In the genomic region with DNA sequence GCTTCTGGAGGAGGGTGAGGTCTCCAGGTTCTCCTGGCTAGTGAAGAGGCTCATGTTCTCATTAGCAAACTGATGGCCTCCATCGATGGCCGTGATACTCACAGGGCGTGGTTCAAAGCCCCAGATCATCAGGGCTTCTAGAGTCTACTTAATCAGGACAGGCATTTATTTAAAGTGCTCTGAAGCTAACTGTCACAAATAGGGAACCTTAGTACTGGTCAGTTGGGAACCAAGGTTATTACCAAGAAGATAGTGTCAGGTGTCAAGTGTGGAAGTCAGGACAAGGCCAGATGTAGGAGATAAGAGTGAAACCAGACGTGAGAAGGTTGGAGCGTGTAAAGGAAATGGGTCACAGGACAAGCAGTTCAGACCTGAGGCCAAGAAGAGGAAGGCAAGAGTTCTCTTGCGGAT, we compare ENCODE assay signal across 1 cellular context.
TF ChIP-seq lines count a peak whose summit lies in the region.

No MANE protein-coding gene starts in this region.

TF ChIP-seq in K562, 482 proteins besides CTCF, POLR2A, EP300 and RAD21:
- TF ChIP-seq ZKSCAN1 (IDR thresholded peaks at IDR 0.05; ENCODE audit: low read depth, low read length) (no peak), MEIS2 (IDR thresholded peaks at IDR 0.05; ENCODE audit: partially characterized antibody) (peak; percentile 19), NONO (IDR thresholded peaks at IDR 0.05; ENCODE audit: low read depth in 2 of 2, low read length in 1 of 2) (no peak), ZSCAN32 (CRISPR knock-in tag; IDR thresholded peaks at IDR 0.05) (no peak), ZNF444 (CRISPR knock-in tag; IDR thresholded peaks at IDR 0.05) (no peak), GATA2 (CRISPR knock-in tag; IDR thresholded peaks at IDR 0.05) (peak; percentile 59), PCBP1 (IDR thresholded peaks at IDR 0.05; ENCODE audit: low read depth, low read length, poor library complexity, severe bottlenecking) (no peak), PTRF (tag; IDR thresholded peaks at IDR 0.05) (no peak), SMARCE1 (IDR thresholded peaks at IDR 0.05) (0 out of 2 replicates have a peak, but pooled peaks have one; percentile 28), ESRRA (IDR thresholded peaks at IDR 0.05; ENCODE audit: borderline replicate concordance, low read depth) (peak; percentile 69; the same call in 1 of the 2 replicates), NR2C2 (CRISPR knock-in tag; IDR thresholded peaks at IDR 0.05) (no peak), NR2C2 (tag; IDR thresholded peaks at IDR 0.05) (peak; percentile 38; the same call in 1 of the 2 replicates), ZNF668 (CRISPR knock-in tag; IDR thresholded peaks at IDR 0.05) (no peak), NFE2L1 (tag; IDR thresholded peaks at IDR 0.05; ENCODE audit: borderline replicate concordance, low read depth) (no peak)
- TF ChIP-seq, protein P1, sequence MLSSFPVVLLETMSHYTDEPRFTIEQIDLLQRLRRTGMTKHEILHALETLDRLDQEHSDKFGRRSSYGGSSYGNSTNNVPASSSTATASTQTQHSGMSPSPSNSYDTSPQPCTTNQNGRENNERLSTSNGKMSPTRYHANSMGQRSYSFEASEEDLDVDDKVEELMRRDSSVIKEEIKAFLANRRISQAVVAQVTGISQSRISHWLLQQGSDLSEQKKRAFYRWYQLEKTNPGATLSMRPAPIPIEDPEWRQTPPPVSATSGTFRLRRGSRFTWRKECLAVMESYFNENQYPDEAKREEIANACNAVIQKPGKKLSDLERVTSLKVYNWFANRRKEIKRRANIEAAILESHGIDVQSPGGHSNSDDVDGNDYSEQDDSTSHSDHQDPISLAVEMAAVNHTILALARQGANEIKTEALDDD (IDR thresholded peaks at IDR 0.05), result peak; percentile 56; the same call in 1 of the 2 replicates
- TF ChIP-seq, protein P2, sequence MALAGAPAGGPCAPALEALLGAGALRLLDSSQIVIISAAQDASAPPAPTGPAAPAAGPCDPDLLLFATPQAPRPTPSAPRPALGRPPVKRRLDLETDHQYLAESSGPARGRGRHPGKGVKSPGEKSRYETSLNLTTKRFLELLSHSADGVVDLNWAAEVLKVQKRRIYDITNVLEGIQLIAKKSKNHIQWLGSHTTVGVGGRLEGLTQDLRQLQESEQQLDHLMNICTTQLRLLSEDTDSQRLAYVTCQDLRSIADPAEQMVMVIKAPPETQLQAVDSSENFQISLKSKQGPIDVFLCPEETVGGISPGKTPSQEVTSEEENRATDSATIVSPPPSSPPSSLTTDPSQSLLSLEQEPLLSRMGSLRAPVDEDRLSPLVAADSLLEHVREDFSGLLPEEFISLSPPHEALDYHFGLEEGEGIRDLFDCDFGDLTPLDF (CRISPR knock-in tag; IDR thresholded peaks at IDR 0.05), result no peak
- TF ChIP-seq, protein P3, sequence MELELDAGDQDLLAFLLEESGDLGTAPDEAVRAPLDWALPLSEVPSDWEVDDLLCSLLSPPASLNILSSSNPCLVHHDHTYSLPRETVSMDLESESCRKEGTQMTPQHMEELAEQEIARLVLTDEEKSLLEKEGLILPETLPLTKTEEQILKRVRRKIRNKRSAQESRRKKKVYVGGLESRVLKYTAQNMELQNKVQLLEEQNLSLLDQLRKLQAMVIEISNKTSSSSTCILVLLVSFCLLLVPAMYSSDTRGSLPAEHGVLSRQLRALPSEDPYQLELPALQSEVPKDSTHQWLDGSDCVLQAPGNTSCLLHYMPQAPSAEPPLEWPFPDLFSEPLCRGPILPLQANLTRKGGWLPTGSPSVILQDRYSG (tag; conservative IDR thresholded peaks at IDR 0.05; ENCODE audit: low read depth), result no peak
